8 cellular contexts compared by ENCODE assay signal in the genomic region with DNA sequence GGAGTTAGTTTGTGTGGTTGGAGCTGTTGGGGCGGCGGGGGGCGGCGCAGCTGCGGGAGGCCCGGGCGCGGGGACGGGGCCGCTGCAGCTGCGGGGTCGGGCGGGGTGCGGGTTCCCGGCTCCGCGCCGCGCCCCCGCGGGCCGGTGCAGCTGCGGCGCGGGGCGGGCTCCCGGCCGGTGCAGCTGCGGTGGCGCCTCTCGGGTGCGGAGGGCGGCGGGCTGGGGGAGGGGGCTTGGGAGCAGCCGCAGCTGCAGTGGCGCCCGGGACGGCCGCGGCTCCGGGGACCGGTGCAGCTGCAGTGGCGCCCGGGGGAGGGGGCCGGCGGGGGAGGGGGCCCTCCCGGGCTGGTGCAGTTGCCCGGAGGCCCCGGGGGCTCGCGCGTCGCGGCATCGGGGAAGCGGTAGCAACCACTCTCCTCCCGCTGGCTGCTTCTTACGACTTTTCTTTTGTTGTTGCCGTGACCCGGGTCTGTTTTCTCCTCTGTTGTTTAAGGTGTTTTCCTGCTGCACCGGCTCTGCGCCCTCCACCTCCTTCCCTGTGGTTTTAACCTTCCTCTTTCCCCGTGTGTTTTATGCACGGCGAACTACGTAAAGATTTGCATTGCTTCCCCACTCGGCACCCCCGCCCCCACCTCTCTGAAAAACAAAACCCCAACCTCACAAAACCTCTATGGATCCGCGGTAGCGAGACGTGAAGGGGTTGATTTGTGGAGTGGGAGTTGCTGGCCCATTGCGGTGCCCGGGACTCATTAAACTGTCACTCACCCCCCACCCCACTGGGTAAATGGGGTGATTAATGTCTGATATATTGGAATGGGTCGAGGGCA. TPM values are rescaled to one million over a fixed set of nuclear protein-coding genes. Genes with fewer than 3 reads are reported as not detected.
DNase-seq lines count a peak whose midpoint lies in the region; ATAC-seq and TF ChIP-seq lines count a peak whose summit lies in the region.

No MANE protein-coding gene starts in this region.

- peaks cover 21% of the 10 kb centered on the region for H3F3A ChIP-seq in smooth muscle cell (ENCODE audit: low read depth)

- H3K9me3 Mint-ChIP-seq in HFFc6: no peaks in the 10 kb centered on the region

- H3K27ac ChIP-seq in BLaER1 treated with 17β-estradiol and CSF1 and Interleukin-3, amounts not matched to agents 10 nM and 100 nM: peak overlapping the region; percentile 59 to 91 (median 84); a peak in 21 of 22 replicates
- H3K27ac ChIP-seq in iPS-18a (ENCODE audit: low read length) (no peak overlapping the region), smooth muscle cell (ENCODE audit: low read depth) (no peak overlapping the region)

- DNase-seq in HFFc6 (no peak), SKM-1 treated with dmso at 0.1 percent for 144 hours (lab: John Stamatoyannopoulos, UW; ENCODE audit: unreplicated experiment) (peak; percentile 53), astrocyte of the cerebellum (ENCODE audit: low read depth) (no peak), smooth muscle cell (lab: John Stamatoyannopoulos, UW; ENCODE audit: unreplicated experiment) (no peak)

- peak overlapping the region; percentile 61 for H2AFZ ChIP-seq in smooth muscle cell (ENCODE audit: low read depth)

- peaks cover 7 to 12% (median 10%) of the 10 kb centered on the region in 11 experiments for H3K36me3 ChIP-seq in BLaER1 treated with 17β-estradiol and CSF1 and Interleukin-3, amounts not matched to agents 10 nM and 100 nM
- H3K36me3 ChIP-seq in iPS-18a (ENCODE audit: control insufficient read depth, low read depth, low read length) (peaks cover 5% of the 10 kb centered on the region), smooth muscle cell (ENCODE audit: low read depth) (no peaks in the 10 kb centered on the region)

- H3K4me1 ChIP-seq in BLaER1 treated with 17β-estradiol and CSF1 and Interleukin-3, amounts not matched to agents 10 nM and 100 nM: peaks cover 43 to 58% (median 49%) of the 10 kb centered on the region in 10 experiments
- H3K4me1 ChIP-seq in iPS-18a (ENCODE audit: control insufficient read depth, low read depth, low read length): peaks cover 30% of the 10 kb centered on the region
- H3K4me1 ChIP-seq in smooth muscle cell (ENCODE audit: low read depth): peaks cover 40% of the 10 kb centered on the region

- H4K20me1 ChIP-seq in BLaER1 treated with 17β-estradiol and CSF1 and Interleukin-3, amounts not matched to agents 10 nM and 100 nM: peaks cover 26 to 50% (median 45%) of the 10 kb centered on the region in 11 experiments; a peak in 20 of 22 replicates
- H4K20me1 ChIP-seq in smooth muscle cell (ENCODE audit: low read depth): peaks cover 49% of the 10 kb centered on the region

- ATAC-seq in GM21786 (IDR thresholded peaks at IDR 0.05; ENCODE audit: unreplicated experiment): no peak
- no peak for ATAC-seq in GM21529 (IDR thresholded peaks at IDR 0.05; ENCODE audit: unreplicated experiment)

- H3K27me3 ChIP-seq in BLaER1 treated with 17β-estradiol and CSF1 and Interleukin-3, amounts not matched to agents 10 nM and 100 nM: no peaks in the 10 kb centered on the region
- H3K27me3 ChIP-seq in iPS-18a (ENCODE audit: control insufficient read depth, insufficient read depth, low read length): peaks cover 26% of the 10 kb centered on the region
- no peaks in the 10 kb centered on the region for H3K27me3 ChIP-seq in smooth muscle cell (ENCODE audit: low read depth)

- H3K9me3 ChIP-seq in BLaER1 treated with 17β-estradiol and CSF1 and Interleukin-3, amounts not matched to agents 10 nM and 100 nM (replicated peaks in 1 of 11): no peaks in the 10 kb centered on the region
- H3K9me3 ChIP-seq in iPS-18a (ENCODE audit: control insufficient read depth, low read depth, low read length): no peaks in the 10 kb centered on the region
- H3K9me3 ChIP-seq in smooth muscle cell (replicated peaks; ENCODE audit: low read depth): no peaks in the 10 kb centered on the region

- in situ Hi-C loops in astrocyte of the cerebellum (cut with HindIII; ENCODE audit: low sequenced_read_pairs): no loop called here

- no peak for TF ChIP-seq CTCF in HFFc6 (IDR thresholded peaks at IDR 0.05)
- no peak for TF ChIP-seq CTCF in astrocyte of the cerebellum (IDR thresholded peaks at IDR 0.05; ENCODE audit: low read depth, low read length, missing control alignments)
- no peak for TF ChIP-seq CTCF in smooth muscle cell (IDR thresholded peaks at IDR 0.05; ENCODE audit: borderline replicate concordance, insufficient read depth, poor library complexity, severe bottlenecking)

- peak overlapping the region; percentile 83 to 98 (median 93) for H3K4me2 ChIP-seq in BLaER1 treated with 17β-estradiol and CSF1 and Interleukin-3, amounts not matched to agents 10 nM and 100 nM
- H3K4me2 ChIP-seq in smooth muscle cell: peak overlapping the region; percentile 97

- peaks cover 28% of the 10 kb centered on the region for H3K79me2 ChIP-seq in smooth muscle cell (ENCODE audit: low read depth)

- peaks cover 12% of the 10 kb centered on the region for H3K4me1 Mint-ChIP-seq in HFFc6 (ENCODE audit: low read depth)

- under 1% methylated on average over 19 of the region's 75 CpGs for WGBS in smooth muscle cell (ENCODE audit: low lambda C conversion rate)

- peak overlapping the region; percentile 61 to 80 (median 72) for H3K4me3 ChIP-seq in BLaER1 treated with 17β-estradiol and CSF1 and Interleukin-3, amounts not matched to agents 10 nM and 100 nM
- H3K4me3 ChIP-seq in astrocyte of the cerebellum (ENCODE audit: low read depth, low read length): peak overlapping the region; percentile 52
- H3K4me3 ChIP-seq in iPS-18a (ENCODE audit: low read length): peak overlapping the region; percentile 77
- H3K4me3 ChIP-seq in smooth muscle cell: peak overlapping the region; percentile 71

- H3K36me3 Mint-ChIP-seq in HFFc6 (ENCODE audit: low read depth): peaks cover 6% of the 10 kb centered on the region

- H3K27ac Mint-ChIP-seq in HFFc6: peak overlapping the region; percentile 90

- H3K4me3 Mint-ChIP-seq in HFFc6: no peak overlapping the region

- peaks cover 1% of the 10 kb centered on the region for H3K27me3 Mint-ChIP-seq in HFFc6 (ENCODE audit: insufficient read depth)

- H3K9ac ChIP-seq in BLaER1 treated with 17β-estradiol and CSF1 and Interleukin-3, amounts not matched to agents 10 nM and 100 nM: peak overlapping the region; percentile 79 to 89 (median 86)
- peak overlapping the region; percentile 60 for H3K9ac ChIP-seq in iPS-18a (ENCODE audit: low read length)
- H3K9ac ChIP-seq in smooth muscle cell (ENCODE audit: low read depth): peak overlapping the region; percentile 48

RNA-seq across cellular contexts. Expression of gene ZBTB18, which starts 1.7 kb away (rescaled TPM):
- total RNA-seq in HFFc6 (2021; fragmentation: NEBNext Ultra II Directional; extraction: Animal tissue kit (Norgen Biotek cat#: 25700)): 10 to 100 TPM; 19.4 to 24.5 (median 22.0) TPM
- 4.6 and 8.1 TPM in 2 replicates for total RNA-seq in smooth muscle cell
- polyA plus RNA-seq in smooth muscle cell: 0.29 and 0.89 TPM in 2 replicates

Comparison
In these comparisons a context has a peak if more than half of its experiments do, and no peak if none do; other contexts are left out.
1. H3K27ac ChIP-seq: peak in BLaER1 treated with 17β-estradiol and CSF1 and Interleukin-3, amounts not matched to agents 10 nM and 100 nM (11 of 11); none in iPS-18a (single experiment) and smooth muscle cell (single experiment).
2. Peak in every context shown above with its lines, with median percentiles within 50 percentile points of each other: H3K4me3 ChIP-seq and H3K9ac ChIP-seq.